ENCODE assay signal across 8 cellular contexts in genomic region chr19:10565567-10566407, GRCh38. TPM values are rescaled to one million over a fixed set of nuclear protein-coding genes. Genes with fewer than 3 reads are reported as not detected.
A peak's percentile ranks its signal among the peaks of the same experiment; 100 is the strongest.
DNase-seq lines count a peak whose midpoint lies in the region; ATAC-seq and TF ChIP-seq lines count a peak whose summit lies in the region.

KRI1 (minus strand) TSS chr19:10566010; CDS start chr19:10565999, 11 bp downstream.

- TF ChIP-seq CTCF in kidney epithelial cell (IDR thresholded peaks at IDR 0.05; ENCODE audit: insufficient read depth, low read length, poor library complexity, severe bottlenecking) = peak; percentile 7

- DNase-seq in AML-193 (lab: John Stamatoyannopoulos, UW) = peak; percentile 95 to 96
- DNase-seq in NCI-H460 (ENCODE audit: extremely low read depth, low read depth) = peak; percentile 94
- DNase-seq in activated CD4-positive, CD25-positive, alpha-beta regulatory T cell treated with anti-CD3 and anti-CD28 coated beads, Interleukin-2, amount 50 U/mL, for 72 hours = peak; percentile 99
- DNase-seq in cerebellar cortex (ENCODE audit: low spot score) = peak; percentile 95
- DNase-seq in kidney epithelial cell (ENCODE audit: low read depth) = peak; percentile 81
- DNase-seq in stimulated activated CD4-positive, alpha-beta T cell treated with anti-CD3 and anti-CD28 coated beads, Interleukin-15, amount 100 ng/mL, for 24 hours = peak; percentile 100

- H3K4me3 ChIP-seq in kidney epithelial cell (ENCODE audit: low read depth, low read length) = peak within 1 kb of the TSS; percentile 96

- ATAC-seq in GM19035 (IDR thresholded peaks at IDR 0.05; ENCODE audit: unreplicated experiment) (peak; percentile 48), HG03378 (IDR thresholded peaks at IDR 0.05; ENCODE audit: unreplicated experiment) (peak; percentile 32)

- H3K36me3 ChIP-seq in kidney epithelial cell (ENCODE audit: control insufficient read depth, insufficient read depth, low read length) = no peaks in the 10 kb centered on the region

- H3K27me3 ChIP-seq in kidney epithelial cell (ENCODE audit: control insufficient read depth, insufficient read depth, low read length) = no peaks in the 10 kb centered on the region

RNA-seq across cellular contexts. Expression of gene KRI1, which starts in this region (rescaled TPM):
- 17.3 and 18.7 TPM in 2 replicates for total RNA-seq in NCI-H460 (2014; rRNA removed; shearing (Covaris generic))
- polyA plus RNA-seq in NCI-H460 (2014; cell fraction: nucleus; rRNA removed) = 47.4 and 64.2 TPM in 2 replicates
- total RNA-seq in kidney epithelial cell = 18.4 and 19.8 TPM in 2 replicates

Comparison
In these comparisons a context has a peak if more than half of its experiments do, and no peak if none do; other contexts are left out.
1. Peak in every context shown above with its lines: DNase-seq, ATAC-seq and H3K4me3 ChIP-seq.